8 cellular contexts compared by ENCODE assay signal in genomic region chr22:43862074-43862881, GRCh38. TPM values are rescaled to one million over a fixed set of nuclear protein-coding genes. Genes with fewer than 3 reads are reported as not detected.
DNase-seq lines count a peak whose midpoint lies in the region; ATAC-seq and TF ChIP-seq lines count a peak whose summit lies in the region.

SULT4A1 (minus strand) TSS chr22:43862513; CDS start chr22:43862382, 131 bp downstream.

- peaks cover 84% of the 10 kb centered on the region for H3K27me3 ChIP-seq in left ventricle myocardium inferior (ENCODE audit: low read depth)

- no peak within 1 kb of the TSS for H3K4me3 Mint-ChIP-seq in activated CD4-positive, alpha-beta T cell treated with anti-CD3 and anti-CD28 coated beads, Interleukin-2, amount 10 ng/mL, durations not matched to agents 7 days and 5 days

- peaks cover 5% of the 10 kb centered on the region for H3K4me1 ChIP-seq in left ventricle myocardium inferior

- intact Hi-C loops in left ventricle myocardium inferior (cut with micrococcal nuclease): no loop called here

- TF ChIP-seq CTCF in left ventricle myocardium inferior (IDR thresholded peaks at IDR 0.05; ENCODE audit: borderline replicate concordance): no peak

- POLR2A ChIA-PET in activated CD4-positive, alpha-beta T cell treated with anti-CD3 and anti-CD28 coated beads, Interleukin-2, amount 10 ng/mL, durations not matched to agents 7 days and 5 days (lab: Charles Lee): no interaction called here

- H3K4me3 ChIP-seq in left ventricle myocardium inferior: peak within 1 kb of the TSS; percentile 47
- H3K4me3 ChIP-seq in skin epidermis: peak within 1 kb of the TSS in 5 of 7 experiments; percentile 3 to 36 (median 17)

- H3K27ac ChIP-seq in left ventricle myocardium inferior (replicated peaks): no peak within 1 kb of the TSS
- H3K27ac ChIP-seq in skin epidermis: no peak within 1 kb of the TSS

- H3K4me1 Mint-ChIP-seq in activated CD4-positive, alpha-beta T cell treated with anti-CD3 and anti-CD28 coated beads, Interleukin-2, amount 10 ng/mL, durations not matched to agents 7 days and 5 days: peaks cover 4% of the 10 kb centered on the region

- H3K36me3 ChIP-seq in left ventricle myocardium inferior: no peaks in the 10 kb centered on the region

- H3K9me3 ChIP-seq in left ventricle myocardium inferior (replicated peaks): peaks cover 5% of the 10 kb centered on the region

- CTCF ChIA-PET in activated CD4-positive, alpha-beta T cell treated with anti-CD3 and anti-CD28 coated beads, Interleukin-2, amount 10 ng/mL, durations not matched to agents 7 days and 5 days (lab: Charles Lee): interaction anchor here (1.5 kb wide), 1 partner anchor 27 kb away, joined by 3 read pairs; no protein-coding TSS in a partner anchor

- peak within 1 kb of the TSS; percentile 25 for H3K27ac Mint-ChIP-seq in activated CD4-positive, alpha-beta T cell treated with anti-CD3 and anti-CD28 coated beads, Interleukin-2, amount 10 ng/mL, durations not matched to agents 7 days and 5 days

- H3K9me3 Mint-ChIP-seq in activated CD4-positive, alpha-beta T cell treated with anti-CD3 and anti-CD28 coated beads, Interleukin-2, amount 10 ng/mL, durations not matched to agents 7 days and 5 days: no peaks in the 10 kb centered on the region

- ATAC-seq in GM21825 (IDR thresholded peaks at IDR 0.05; ENCODE audit: unreplicated experiment): no peak
- ATAC-seq in GM18519 (IDR thresholded peaks at IDR 0.05; ENCODE audit: low FRiP score, unreplicated experiment): no peak

- no peak for DNase-seq in activated CD4-positive, alpha-beta T cell treated with anti-CD3 and anti-CD28 coated beads, Interleukin-2, amount 10 ng/mL, durations not matched to agents 7 days and 5 days
- DNase-seq in activated CD4-positive, alpha-beta T cell treated with anti-CD3 and anti-CD28 coated beads, Interleukin-2, amount 50 U/mL, for 4 hours: no peak
- peak; percentile 70 for DNase-seq in SK-N-DZ (ENCODE audit: low spot score)
- no peak for DNase-seq in left ventricle myocardium inferior
- no peak for DNase-seq in HT-29 (ENCODE audit: low spot score)

- no peaks in the 10 kb centered on the region for H3K36me3 Mint-ChIP-seq in activated CD4-positive, alpha-beta T cell treated with anti-CD3 and anti-CD28 coated beads, Interleukin-2, amount 10 ng/mL, durations not matched to agents 7 days and 5 days (ENCODE audit: low read depth)

- peaks cover 38% of the 10 kb centered on the region for H3K27me3 Mint-ChIP-seq in activated CD4-positive, alpha-beta T cell treated with anti-CD3 and anti-CD28 coated beads, Interleukin-2, amount 10 ng/mL, durations not matched to agents 7 days and 5 days

RNA-seq across cellular contexts. Expression of gene SULT4A1, which starts in this region (rescaled TPM):
- total RNA-seq in activated CD4-positive, alpha-beta T cell treated with anti-CD3 and anti-CD28 coated beads, Interleukin-2, amount 10 ng/mL, durations not matched to agents 7 days and 5 days: not detected
- 12.4 and 13.1 TPM in 2 replicates for polyA plus RNA-seq in SK-N-DZ (2014; cell fraction: cytosol; rRNA removed)
- polyA plus RNA-seq in SK-N-DZ (2014; cell fraction: nucleus; rRNA removed): 32.4 and 47.2 TPM in 2 replicates
- total RNA-seq in left ventricle myocardium inferior: 0.08 TPM
- not detected in 2 replicates for total RNA-seq in HT-29 (2014; rRNA removed; shearing (Covaris generic))
